ENCODE assay signal across 22 cellular contexts in the genomic region with DNA sequence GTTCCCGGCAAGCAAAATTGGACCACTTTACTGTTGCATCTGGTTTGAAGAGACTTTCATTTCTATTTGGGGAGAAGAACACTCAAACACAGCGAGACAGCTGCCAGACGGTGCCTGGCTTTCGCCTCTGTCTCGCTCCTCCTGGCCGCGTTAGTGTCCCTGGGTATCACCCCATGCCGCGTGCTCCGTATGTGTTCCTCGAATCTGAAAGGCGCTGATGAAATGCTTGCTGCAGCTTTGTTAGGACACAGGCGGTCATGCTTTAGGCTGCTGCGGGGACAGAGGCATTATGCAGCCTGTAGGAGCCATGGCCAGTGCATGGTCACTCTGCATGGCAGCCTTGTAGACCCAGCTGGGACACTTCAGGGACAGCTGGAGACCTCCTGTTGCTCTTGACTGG. TPM values are rescaled to one million over a fixed set of nuclear protein-coding genes. Genes with fewer than 3 reads are reported as not detected.
DNase-seq lines count a peak whose midpoint lies in the region; ATAC-seq and TF ChIP-seq lines count a peak whose summit lies in the region.
"Had no signal": no experiment of that assay in that cellular context is flagged by ENCODE, and none has a peak within 500 bp of the region (broad histone marks: within the 10 kb centered on the region; RNA-seq: fewer than 3 reads in every experiment).

No MANE protein-coding gene starts in this region.

- no peaks in the 10 kb centered on the region for H3K36me3 ChIP-seq in CD8-positive, alpha-beta T cell (ENCODE audit: insufficient read depth, low read length)
- H3K36me3 ChIP-seq in esophagus muscularis mucosa, result no peaks in the 10 kb centered on the region
- H3K36me3 ChIP-seq: BE2C, left lung, neural progenitor cell had no signal

- POLR2A ChIA-PET in CD8-positive, alpha-beta T cell (lab: Charles Lee), result no interaction called here
- POLR2A ChIA-PET in naive thymus-derived CD8-positive, alpha-beta T cell (lab: Charles Lee), result interaction anchor here (0.6 to 1.9 kb wide), 2 partner anchors 12 to 266 kb away, joined by 3 to 7 read pairs; no protein-coding TSS in a partner anchor

- peak overlapping the region; percentile 32 for H3K4me3 Mint-ChIP-seq in CD8-positive, alpha-beta T cell
- peak overlapping the region in 5 of 10 donors; percentile 47 to 90 (median 79) for H3K4me3 Mint-ChIP-seq in naive thymus-derived CD8-positive, alpha-beta T cell
- H3K4me3 Mint-ChIP-seq: neural progenitor cell had no signal

- H3K27ac Mint-ChIP-seq in CD8-positive, alpha-beta T cell, result peak overlapping the region; percentile 91
- H3K27ac Mint-ChIP-seq in naive thymus-derived CD8-positive, alpha-beta T cell, result peak overlapping the region in 9 of 10 donors; percentile 82 to 98 (median 93)
- H3K27ac Mint-ChIP-seq: effector memory CD8-positive, alpha-beta T cell; neural progenitor cell; stimulated activated naive CD8-positive, alpha-beta T cell treated with anti-CD3 and anti-CD28 coated beads, Interleukin-15, amount 100 ng/mL, for 72 hours had no signal

- ATAC-seq in activated CD4-positive, CD25-positive, alpha-beta regulatory T cell treated with anti-CD3 and anti-CD28 coated beads, Interleukin-2, amount 50 U/mL, for 24 hours, result no peak
- ATAC-seq in CD8-positive, alpha-beta T cell, result no peak
- ATAC-seq in naive thymus-derived CD8-positive, alpha-beta T cell, result no peak
- no peak for ATAC-seq in GM18873 (IDR thresholded peaks at IDR 0.05; ENCODE audit: low FRiP score, unreplicated experiment)
- ATAC-seq in HG02798 (IDR thresholded peaks at IDR 0.05; ENCODE audit: poor library complexity, unreplicated experiment), result no peak
- ATAC-seq: effector memory CD8-positive, alpha-beta T cell; SK-N-SH treated with all-trans-retinoic acid at 6 μM for 48 hours; stimulated activated naive CD8-positive, alpha-beta T cell treated with anti-CD3 and anti-CD28 coated beads, Interleukin-15, amount 100 ng/mL, for 72 hours had no signal

- intact Hi-C loops in CD8-positive, alpha-beta T cell (cut with DNase I, micrococcal nuclease), result no loop called here
- intact Hi-C loops in esophagus muscularis mucosa (cut with DNase I), result no loop called here

- peaks cover 50% of the 10 kb centered on the region for H3K4me1 ChIP-seq in CD8-positive, alpha-beta T cell (ENCODE audit: insufficient read depth, low read length)
- H3K4me1 ChIP-seq in esophagus muscularis mucosa, result peaks cover 75 to 97% (median 90%) of the 10 kb centered on the region in 4 donors
- H3K4me1 ChIP-seq: BE2C had no signal

- no peaks in the 10 kb centered on the region for H3K9me3 Mint-ChIP-seq in CD8-positive, alpha-beta T cell
- peaks cover 0 to 6% (median 0%) of the 10 kb centered on the region in 9 donors for H3K9me3 Mint-ChIP-seq in naive thymus-derived CD8-positive, alpha-beta T cell
- H3K9me3 Mint-ChIP-seq: effector memory CD8-positive, alpha-beta T cell; neural progenitor cell; stimulated activated naive CD8-positive, alpha-beta T cell treated with anti-CD3 and anti-CD28 coated beads, Interleukin-15, amount 100 ng/mL, for 72 hours had no signal

- no peaks in the 10 kb centered on the region for H3K9me3 ChIP-seq in CD8-positive, alpha-beta T cell (ENCODE audit: low read length)
- H3K9me3 ChIP-seq in esophagus muscularis mucosa, result no peaks in the 10 kb centered on the region
- H3K9me3 ChIP-seq: BE2C, left lung had no signal

- CTCF ChIA-PET in CD8-positive, alpha-beta T cell (lab: Charles Lee), result interaction anchor here (0.6 kb wide), 1 partner anchor 38 kb away, joined by 3 read pairs; no protein-coding TSS in a partner anchor

- WGBS in esophagus muscularis mucosa, result 91% methylated on average over 14 of the region's 14 CpGs

- H3K27me3 ChIP-seq in CD8-positive, alpha-beta T cell (ENCODE audit: insufficient read depth, low read length), result no peaks in the 10 kb centered on the region
- H3K27me3 ChIP-seq in esophagus muscularis mucosa, result no peaks in the 10 kb centered on the region
- H3K27me3 ChIP-seq: BE2C, left lung, neural progenitor cell had no signal

- H3K27me3 Mint-ChIP-seq in CD8-positive, alpha-beta T cell (ENCODE audit: low read depth), result no peaks in the 10 kb centered on the region
- no peaks in the 10 kb centered on the region for H3K27me3 Mint-ChIP-seq in naive thymus-derived CD8-positive, alpha-beta T cell
- H3K27me3 Mint-ChIP-seq: stimulated activated naive CD8-positive, alpha-beta T cell treated with anti-CD3 and anti-CD28 coated beads, Interleukin-15, amount 100 ng/mL, for 72 hours had no signal

- H3K4me1 Mint-ChIP-seq in CD8-positive, alpha-beta T cell (ENCODE audit: low read depth), result peaks cover 70% of the 10 kb centered on the region
- peaks cover 43 to 91% (median 61%) of the 10 kb centered on the region in 4 donors for H3K4me1 Mint-ChIP-seq in naive thymus-derived CD8-positive, alpha-beta T cell

- no peak overlapping the region for H3K4me3 ChIP-seq in CD8-positive, alpha-beta T cell (ENCODE audit: low read depth, low read length)
- no peak overlapping the region for H3K4me3 ChIP-seq in esophagus muscularis mucosa
- H3K4me3 ChIP-seq: left lung, neural progenitor cell, smooth muscle cell had no signal

- TF ChIP-seq CTCF in CD8-positive, alpha-beta T cell (IDR thresholded peaks at IDR 0.05), result no peak
- TF ChIP-seq CTCF in esophagus muscularis mucosa (IDR thresholded peaks at IDR 0.05), result no peak

- no peak for TF ChIP-seq POLR2A in esophagus muscularis mucosa (IDR thresholded peaks at IDR 0.05; ENCODE audit: low read depth)

- no peak overlapping the region for H3K27ac ChIP-seq in CD8-positive, alpha-beta T cell (ENCODE audit: low read depth, low read length)
- H3K27ac ChIP-seq in esophagus muscularis mucosa (replicated peaks in 1 of 4), result peak overlapping the region; percentile 71 to 85 (median 81)
- H3K27ac ChIP-seq: left lung, neural progenitor cell had no signal

- TF ChIP-seq EP300 in esophagus muscularis mucosa (IDR thresholded peaks at IDR 0.05), result no peak

- peak; percentile 22 for DNase-seq in activated CD4-positive, CD25-positive, alpha-beta regulatory T cell treated with anti-CD3 and anti-CD28 coated beads, Interleukin-2, amount 50 U/mL, for 72 hours
- peak in 1 of 7 experiments; percentile 44 for DNase-seq in CD8-positive, alpha-beta T cell
- DNase-seq in esophagus muscularis mucosa (ENCODE audit: extremely low spot score) (no peak), glomerular visceral epithelial cell (ENCODE audit: extremely low spot score) (no peak)
- DNase-seq in naive thymus-derived CD8-positive, alpha-beta T cell, result no peak
- DNase-seq: 8988T; activated naive CD4-positive, alpha-beta T cell treated with anti-CD3 and anti-CD28 coated beads, Interleukin-2, amount 50 U/mL, for 16 hours; BE2C; effector memory CD8-positive, alpha-beta T cell; left lung; NCI-H1105 treated with DMSO at 0.1 percent for 48 hours; NCI-H2107; NCI-H524; stimulated activated CD4-positive, alpha-beta T cell treated with anti-CD3 and anti-CD28 coated beads, Interleukin-4, amount 100 ng/mL, for 1 hour; stimulated activated naive CD8-positive, alpha-beta T cell treated with anti-CD3 and anti-CD28 coated beads, Interleukin-15, amount 100 ng/mL, for 72 hours; trophoblast cell had no signal

- H3K36me3 Mint-ChIP-seq in CD8-positive, alpha-beta T cell, result no peaks in the 10 kb centered on the region
- peaks cover 0 to 25% (median 2%) of the 10 kb centered on the region in 3 donors for H3K36me3 Mint-ChIP-seq in naive thymus-derived CD8-positive, alpha-beta T cell
- H3K36me3 Mint-ChIP-seq: neural progenitor cell had no signal

RNA-seq across cellular contexts. Expression of gene LDLRAD4, which starts 53.9 kb away (rescaled TPM):
- total RNA-seq in CD8-positive, alpha-beta T cell, result 10 to 100 TPM; 31.0 to 35.1 TPM
- 10 to 100 TPM; 20.4 to 40.4 (median 35.3) TPM for total RNA-seq in esophagus muscularis mucosa
- total RNA-seq in naive thymus-derived CD8-positive, alpha-beta T cell, result 10 to 100 TPM; 52.9 to 56.8 TPM
- 10 to 100 TPM; 11.4 to 17.6 (median 11.4) TPM for polyA plus RNA-seq in naive thymus-derived CD8-positive, alpha-beta T cell
